Comparison of ENCODE assay signal across 26 cellular contexts in the genomic region with DNA sequence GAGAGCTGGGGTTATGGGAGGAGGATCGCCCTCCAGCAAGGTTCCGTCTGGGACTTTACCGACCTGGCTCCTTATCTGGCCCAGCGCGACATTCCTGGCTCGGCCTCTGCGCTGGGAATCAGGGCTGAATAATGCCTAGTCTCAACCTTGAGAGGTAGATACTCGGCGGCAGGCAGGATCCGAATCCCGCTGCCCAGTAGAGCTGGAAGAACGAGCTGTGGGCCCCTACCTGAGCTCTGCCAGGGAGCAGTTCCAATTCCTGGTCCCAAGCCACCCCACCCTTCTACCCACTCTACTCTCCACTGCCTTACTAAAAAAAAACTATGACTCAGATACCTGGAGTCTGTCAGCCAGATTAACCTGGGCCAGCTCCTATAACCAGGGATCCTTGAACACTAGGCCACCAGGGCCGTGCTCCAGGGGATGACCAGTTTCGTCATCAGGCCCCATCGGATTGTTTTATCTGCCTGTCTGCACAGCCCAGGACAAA. TPM values are rescaled to one million over a fixed set of nuclear protein-coding genes. Genes with fewer than 3 reads are reported as not detected.
DNase-seq lines count a peak whose midpoint lies in the region; ATAC-seq, FAIRE-seq and TF ChIP-seq lines count a peak whose summit lies in the region.
"Had no signal": no experiment of that assay in that cellular context is flagged by ENCODE, and none has a peak within 500 bp of the region (broad histone marks: within the 10 kb centered on the region; RNA-seq: fewer than 3 reads in every experiment).

No MANE protein-coding gene starts in this region.

- H3K4me3 ChIP-seq in HUES64 (ENCODE audit: low read length) (peak overlapping the region; percentile 54), dorsolateral prefrontal cortex (peak overlapping the region in 50 of 59 donors; percentile 63 to 90 (median 74)), HepG2 (replicated peaks in 1 of 3; ENCODE audit: insufficient read depth in 1 of 3, low read depth in 2 of 3, low read length in 3 of 3) (no peak overlapping the region)
- H3K4me3 ChIP-seq: SJCRH30 had no signal

- peaks cover 26% of the 10 kb centered on the region for H3K4me1 Mint-ChIP-seq in CD4-positive, alpha-beta T cell (ENCODE audit: low read depth)

- H3K4me3 Mint-ChIP-seq in CD4-positive, alpha-beta T cell: peak overlapping the region; percentile 78

- peaks cover 95% of the 10 kb centered on the region for H3K27me3 Mint-ChIP-seq in CD4-positive, alpha-beta T cell

- H3K27me3 ChIP-seq in CD4-positive, alpha-beta T cell (ENCODE audit: control insufficient read depth, insufficient read depth, low read length): peaks cover 81% of the 10 kb centered on the region
- H3K27me3 ChIP-seq in HUES64 (ENCODE audit: insufficient read depth, low read length): peaks cover 100% of the 10 kb centered on the region
- H3K27me3 ChIP-seq in dorsolateral prefrontal cortex: peaks cover 0 to 35% (median 0%) of the 10 kb centered on the region in 45 donors
- H3K27me3 ChIP-seq in HepG2 (ENCODE audit: control insufficient read depth in 1 of 2, insufficient read depth in 2 of 2, low read length in 2 of 2): peaks cover 16 to 83% of the 10 kb centered on the region in 2 experiments

- H2AFZ ChIP-seq in HepG2 (ENCODE audit: low read length): no peak overlapping the region

- in situ Hi-C loops in HepG2 (cut with HindIII; ENCODE audit: extremely low pct_ligation_motif_present, low pct_unique_long_range_greater_than_20kb): no loop called here

- H3K36me3 ChIP-seq in HUES64 (ENCODE audit: insufficient read depth, low read length) (no peaks in the 10 kb centered on the region), HepG2 (replicated peaks in 1 of 2; ENCODE audit: control insufficient read depth in 1 of 2, insufficient read depth in 2 of 2, low read length in 2 of 2) (no peaks in the 10 kb centered on the region)
- H3K36me3 ChIP-seq: heart left ventricle, right atrium auricular region, SJCRH30 had no signal

- H3K27ac Mint-ChIP-seq in CD4-positive, alpha-beta T cell: no peak overlapping the region
- H3K27ac Mint-ChIP-seq: activated naive CD8-positive, alpha-beta T cell treated with anti-CD3 and anti-CD28 coated beads for 36 hours; type B pancreatic cell had no signal

- BruUV-seq in HepG2 (replicated peaks; lab: Mats Ljungman, UMichigan): no TSS peak

- ATAC-seq in CD4-positive, alpha-beta T cell (ENCODE audit: poor library complexity): no peak
- ATAC-seq in HepG2 (peak; percentile 10; the same call in 1 of the 3 replicates), HG03565 (IDR thresholded peaks at IDR 0.05; ENCODE audit: unreplicated experiment) (no peak)
- ATAC-seq: activated CD8-positive, alpha-beta T cell treated with anti-CD3 and anti-CD28 coated beads, Interleukin-2, amount 10 ng/mL, durations not matched to agents 7 days and 5 days; stimulated activated effector memory CD8-positive, alpha-beta T cell treated with anti-CD3 and anti-CD28 coated beads, Interleukin-12 subunit alpha, Interleukin-12 subunit beta, amount 100 ng/mL, for 72 hours had no signal

- no peak overlapping the region for H3K4me2 ChIP-seq in HepG2 (ENCODE audit: low read depth, low read length)

- H3K4me1 ChIP-seq in HUES64 (ENCODE audit: insufficient read depth, low read length): peaks cover 20% of the 10 kb centered on the region
- H3K4me1 ChIP-seq in HepG2 (ENCODE audit: insufficient read depth, low read length): peaks cover 13% of the 10 kb centered on the region
- H3K4me1 ChIP-seq: SJCRH30 had no signal

- no peak overlapping the region for H3K27ac ChIP-seq in CD4-positive, alpha-beta T cell (ENCODE audit: low read depth, low read length)
- no peak overlapping the region for H3K27ac ChIP-seq in HUES64 (ENCODE audit: low read depth, low read length)
- peak overlapping the region in 56 of 59 donors; percentile 22 to 100 (median 89) for H3K27ac ChIP-seq in dorsolateral prefrontal cortex
- H3K27ac ChIP-seq in HepG2 (ENCODE audit: extremely low read length, insufficient read depth, low read length): no peak overlapping the region
- H3K27ac ChIP-seq: heart left ventricle, HL-60, right atrium auricular region, SJCRH30 had no signal

- FAIRE-seq in HepG2 (lab: Jason Lieb, UNC): no peak

- TF ChIP-seq RAD21 in HepG2 (CRISPR knock-in tag; IDR thresholded peaks at IDR 0.05): no peak

- H3K79me2 ChIP-seq in HepG2 (ENCODE audit: insufficient read depth, low read length): no peaks in the 10 kb centered on the region

- no peak for TF ChIP-seq POLR2A in HepG2 (IDR thresholded peaks at IDR 0.05; ENCODE audit: insufficient read depth in 1 of 2, low read depth in 2 of 2, low read length in 2 of 2)

- H4K20me1 ChIP-seq in HepG2 (ENCODE audit: insufficient read depth, low read length): no peaks in the 10 kb centered on the region

- H3K36me3 Mint-ChIP-seq in CD4-positive, alpha-beta T cell (ENCODE audit: low read depth): no peaks in the 10 kb centered on the region
- H3K36me3 Mint-ChIP-seq: activated naive CD8-positive, alpha-beta T cell treated with anti-CD3 and anti-CD28 coated beads for 36 hours; stimulated activated effector memory CD8-positive, alpha-beta T cell treated with anti-CD3 and anti-CD28 coated beads, Interleukin-12 subunit alpha, Interleukin-12 subunit beta, amount 100 ng/mL, for 72 hours; type B pancreatic cell had no signal

- H3K9me3 ChIP-seq in CD4-positive, alpha-beta T cell (ENCODE audit: control insufficient read depth, low read length): no peaks in the 10 kb centered on the region
- H3K9me3 ChIP-seq in HUES64 (ENCODE audit: insufficient read depth, low read depth, low read length) (no peaks in the 10 kb centered on the region), HepG2 (ENCODE audit: low read length) (no peaks in the 10 kb centered on the region)
- H3K9me3 ChIP-seq: heart left ventricle, right atrium auricular region, SJCRH30 had no signal

- no peaks in the 10 kb centered on the region for H3K9me3 Mint-ChIP-seq in CD4-positive, alpha-beta T cell
- H3K9me3 Mint-ChIP-seq: activated naive CD8-positive, alpha-beta T cell treated with anti-CD3 and anti-CD28 coated beads for 36 hours; stimulated activated effector memory CD8-positive, alpha-beta T cell treated with anti-CD3 and anti-CD28 coated beads, Interleukin-12 subunit alpha, Interleukin-12 subunit beta, amount 100 ng/mL, for 72 hours; type B pancreatic cell had no signal

- peak overlapping the region; percentile 31; the same call in 1 of the 2 replicates for H3K9ac ChIP-seq in HUES64 (ENCODE audit: low read depth, low read length)
- H3K9ac ChIP-seq in HepG2 (ENCODE audit: insufficient read depth, low read depth, low read length): no peak overlapping the region

- intact Hi-C loops in CD4-positive, alpha-beta T cell (cut with DNase I, micrococcal nuclease): no loop called here
- intact Hi-C loops in dorsolateral prefrontal cortex (cut with DNase I): no loop called here
- intact Hi-C loops in HepG2 (cut with micrococcal nuclease; ENCODE audit: unreplicated experiment): no loop called here

- 47% methylated on average over 15 of the region's 15 CpGs for WGBS in HUES64
- WGBS in HepG2 (ENCODE audit: low lambda C conversion rate): 41% methylated on average over 7 of the region's 15 CpGs

- TF ChIP-seq EP300 in HepG2 (IDR thresholded peaks at IDR 0.05; ENCODE audit: low read depth in 2 of 2, low read length in 2 of 2) (no peak), HepG2 (CRISPR knock-in tag; IDR thresholded peaks at IDR 0.05; ENCODE audit: borderline replicate concordance) (no peak)

- no peak for DNase-seq in CD4-positive, alpha-beta T cell
- no peak for DNase-seq in dorsolateral prefrontal cortex
- DNase-seq in HepG2 (ENCODE audit: low spot score): no peak
- DNase-seq in activated effector memory CD4-positive, alpha-beta T cell treated with anti-CD3 and anti-CD28 coated beads, Interleukin-2, amount 50 U/mL, for 16 hours: no peak
- no peak for DNase-seq in NCI-H1048 (lab: John Stamatoyannopoulos, UW)
- DNase-seq in activated CD4-positive, alpha-beta T cell treated with anti-CD3 and anti-CD28 coated beads, Interleukin-2, amount 50 U/mL, for 1 hour: no peak
- DNase-seq: activated CD4-positive, CD25-positive, alpha-beta regulatory T cell; activated CD8-positive, alpha-beta T cell treated with anti-CD3 and anti-CD28 coated beads, Interleukin-2, amount 10 ng/mL, durations not matched to agents 7 days and 5 days; activated naive CD8-positive, alpha-beta T cell treated with anti-CD3 and anti-CD28 coated beads for 36 hours; activated T-cell treated with anti-CD3 and anti-CD28 coated beads, Interleukin-2, amount 50 U/mL, for 48 hours; DND-41; effector CD4-positive, alpha-beta T cell; HCEC 1CT; heart left ventricle; kidney glomerular epithelial cell; midbrain; NCI-H1105 treated with DMSO at 0.1 percent for 48 hours; NCI-H526 treated with DMSO at 0.1 percent for 48 hours; SJCRH30; stimulated activated CD4-positive, alpha-beta T cell treated with anti-CD3 and anti-CD28 coated beads, Interleukin-15, amount 100 ng/mL, for 24 hours had no signal

- TF ChIP-seq CTCF in CD4-positive, alpha-beta T cell (IDR thresholded peaks at IDR 0.05): no peak
- TF ChIP-seq CTCF in dorsolateral prefrontal cortex (IDR thresholded peaks at IDR 0.05 in 54 of 56, conservative IDR thresholded peaks at IDR 0.05 in 2 of 56; ENCODE audit: low read depth in 1 of 56, partially characterized antibody in 56 of 56): no peak
- no peak for TF ChIP-seq CTCF in HepG2 (CRISPR knock-in tag; IDR thresholded peaks at IDR 0.05)

- POLR2A ChIA-PET in CD4-positive, alpha-beta T cell (lab: Charles Lee): interaction anchor here (1.2 to 1.3 kb wide), 2 partner anchors 10 to 35 kb away, joined by 4 read pairs; no protein-coding TSS in a partner anchor
- POLR2A ChIA-PET in HepG2 (lab: Yijun Ruan, JAX): no interaction called here

- CTCF ChIA-PET in CD4-positive, alpha-beta T cell (lab: Charles Lee): interaction anchor here (1.4 to 3.3 kb wide), 2 partner anchors 23 to 37 kb away, joined by 5 to 15 read pairs; no protein-coding TSS in a partner anchor
- CTCF ChIA-PET in HepG2 (lab: Yijun Ruan, JAX; ENCODE audit: low intra/inter-chr PET ratio, low total read pairs): no interaction called here

RNA-seq across cellular contexts. Expression of a gene that starts 53.6 kb away (rescaled TPM):
- not detected for total RNA-seq in CD4-positive, alpha-beta T cell
- 0.35 TPM for polyA plus RNA-seq in HUES64 (2013, experiment 1 of 2)
- polyA plus RNA-seq in HUES64 (2013, experiment 2 of 2): 0.70 TPM
- total RNA-seq in dorsolateral prefrontal cortex (under 1 TPM in 5 of 120 experiments, not detected in 115; 0.33 to 0.61 (median 0.44) TPM), HepG2 (2016; rRNA removed; fragmentation: Illumina TruSeq; extraction: Trizol) (19.9 and 73.5 TPM in 2 replicates)
- total RNA-seq in HepG2 (2016; cell fraction: cytosol; rRNA removed; fragmentation: Illumina TruSeq; extraction: Trizol; ENCODE audit: low read depth): 27.1 and 27.2 TPM in 2 replicates
- total RNA-seq in HepG2 (2016; cell fraction: insoluble cytoplasmic fraction; rRNA removed; fragmentation: Illumina TruSeq; extraction: Trizol): 19.0 and 70.7 TPM in 2 replicates
- 28.4 and 29.7 TPM in 2 replicates for total RNA-seq in HepG2 (2016; cell fraction: membrane; rRNA removed; fragmentation: Illumina TruSeq; extraction: Trizol)
- total RNA-seq in HepG2 (2016; cell fraction: nucleus; rRNA removed; fragmentation: Illumina TruSeq; extraction: Trizol): 120 and 140 TPM in 2 replicates
- 61.8 and 90.0 TPM in 2 replicates for polyA plus RNA-seq in HepG2 (2011; rRNA removed)
- polyA plus RNA-seq in HepG2 (2011; cell fraction: cytosol; rRNA removed): 15.8 and 22.5 TPM in 2 replicates
- polyA plus RNA-seq in HepG2 (2011; cell fraction: nucleus; rRNA removed): 518 and 570 TPM in 2 replicates
- polyA plus RNA-seq in HepG2 (2012): 48.2 and 62.5 TPM in 2 replicates
- 19.4 and 21.4 TPM in 2 replicates for polyA plus RNA-seq in HepG2 (2016; cell fraction: cytosol; fragmentation: Illumina TruSeq; extraction: Trizol; ENCODE audit: low read depth)
- 25.1 and 33.6 TPM in 2 replicates for polyA plus RNA-seq in HepG2 (2016; cell fraction: insoluble cytoplasmic fraction; fragmentation: Illumina TruSeq; extraction: Trizol; ENCODE audit: low read depth)
- polyA plus RNA-seq in HepG2 (2016; cell fraction: membrane; fragmentation: Illumina TruSeq; extraction: Trizol; ENCODE audit: low read depth): 30.5 and 32.9 TPM in 2 replicates
- 499 and 532 TPM in 2 replicates for polyA plus RNA-seq in HepG2 (2016; cell fraction: nucleus; fragmentation: Illumina TruSeq; extraction: Trizol; ENCODE audit: insufficient read depth, low read depth)
- polyA minus RNA-seq in HepG2 (2011; rRNA and poly(A)+ RNA removed; ENCODE audit: low replicate concordance): 63.5 TPM in 1 of 2 replicates, not detected in the other
- polyA minus RNA-seq in HepG2 (2011; cell fraction: cytosol; rRNA and poly(A)+ RNA removed): 7.9 and 12.7 TPM in 2 replicates
- polyA minus RNA-seq in HepG2 (2011; cell fraction: nucleus; rRNA and poly(A)+ RNA removed): 124 and 143 TPM in 2 replicates
- total RNA-seq: activated CD8-positive, alpha-beta T cell treated with anti-CD3 and anti-CD28 coated beads, Interleukin-2, amount 10 ng/mL, durations not matched to agents 7 days and 5 days; activated naive CD8-positive, alpha-beta T cell treated with anti-CD3 and anti-CD28 coated beads for 36 hours; right atrium auricular region; SJCRH30 had no signal
- polyA plus RNA-seq: heart left ventricle had no signal

Comparison
In these comparisons a context has a peak if more than half of its experiments do, and no peak if none do; other contexts are left out.
1. H3K27ac ChIP-seq: peak in dorsolateral prefrontal cortex (56 of 59); none in CD4-positive, alpha-beta T cell (single experiment), HUES64 (single experiment) and HepG2 (single experiment).
2. H3K4me3 ChIP-seq: peak in HUES64 (single experiment) and dorsolateral prefrontal cortex (50 of 59); none in HepG2 (0 of 3).
3. RNA of a gene that starts 53.6 kb away (total RNA-seq): 19.0 to 140 TPM in HepG2; not detected in CD4-positive, alpha-beta T cell and 0.33 to 0.61 TPM in dorsolateral prefrontal cortex; every median in the first group is over 10 times any median in the second.